Comparison of ENCODE assay signal across 9 cellular contexts in the genomic region with DNA sequence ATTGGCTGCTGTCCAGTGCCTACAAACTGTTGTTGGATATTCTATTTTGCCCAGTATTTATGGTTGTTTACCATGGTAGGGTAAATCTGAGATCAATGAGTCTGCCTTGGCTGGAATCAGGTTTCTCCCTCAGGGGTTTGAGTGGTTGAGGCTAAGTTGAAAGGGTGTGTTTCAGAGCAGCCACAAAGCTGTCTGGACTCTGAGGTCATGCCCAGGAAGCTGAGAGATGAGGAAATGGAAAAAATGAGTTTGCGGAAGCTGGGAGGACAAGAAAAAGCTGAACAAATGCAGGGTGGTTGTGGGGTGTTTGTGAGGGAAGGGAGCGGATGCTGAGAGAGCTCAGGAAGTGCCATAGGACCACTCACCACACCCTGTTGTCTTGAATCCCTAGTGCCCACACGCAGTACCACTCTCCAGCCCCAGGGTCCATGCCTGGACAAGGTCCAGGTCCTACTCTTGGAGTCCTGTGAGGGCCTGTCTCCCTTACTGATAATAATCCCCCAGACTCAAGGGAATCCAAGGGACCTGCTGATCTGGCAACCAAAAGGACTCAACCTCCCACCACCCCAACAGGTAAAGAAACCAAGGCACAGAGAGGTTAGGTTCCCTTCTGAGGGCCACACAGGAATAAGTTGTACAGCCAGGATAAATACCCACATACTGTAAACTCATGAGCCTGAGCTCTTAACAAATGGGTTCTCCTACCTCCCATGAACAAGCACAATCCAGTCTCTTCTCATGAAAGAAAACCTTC.
A peak's percentile ranks its signal among the peaks of the same experiment; 100 is the strongest.
DNase-seq lines count a peak whose midpoint lies in the region; ATAC-seq and TF ChIP-seq lines count a peak whose summit lies in the region.
"Had no signal": no experiment of that assay in that cellular context is flagged by ENCODE, and none has a peak within 500 bp of the region (broad histone marks: within the 10 kb centered on the region; RNA-seq: fewer than 3 reads in every experiment).

No MANE protein-coding gene starts in this region.

- H3K4me1 ChIP-seq in left lung: peaks cover 0 to 61% of the 10 kb centered on the region in 2 donors
- peaks cover 16% of the 10 kb centered on the region for H3K4me1 ChIP-seq in upper lobe of right lung

- ATAC-seq in activated CD8-positive, alpha-beta memory T cell treated with anti-CD3 and anti-CD28 coated beads, Interleukin-2, amount 10 ng/mL, durations not matched to agents 7 days and 5 days: peak; percentile 29
- ATAC-seq in HG02943 (IDR thresholded peaks at IDR 0.05; ENCODE audit: low read depth, unreplicated experiment) (peak; percentile 48), left lung (peak; percentile 74), upper lobe of right lung (peak; percentile 84)

- TF ChIP-seq CTCF in brain microvascular endothelial cell (IDR thresholded peaks at IDR 0.05; ENCODE audit: low read depth, low read length, missing control alignments): no peak
- peak in 1 of 2 donors; percentile 26 for TF ChIP-seq CTCF in left lung (IDR thresholded peaks at IDR 0.05)
- TF ChIP-seq CTCF in upper lobe of right lung (IDR thresholded peaks at IDR 0.05): no peak

- H3K4me1 Mint-ChIP-seq in activated CD8-positive, alpha-beta memory T cell treated with anti-CD3 and anti-CD28 coated beads, Interleukin-2, amount 10 ng/mL, durations not matched to agents 7 days and 5 days: peaks cover 42% of the 10 kb centered on the region

- in situ Hi-C loops in brain microvascular endothelial cell (cut with HindIII; ENCODE audit: low pct_ligation_motif_present, low sequenced_read_pairs): no loop called here

- peak overlapping the region; percentile 76 for H3K27ac ChIP-seq in brain microvascular endothelial cell
- H3K27ac ChIP-seq in left lung: peak overlapping the region; percentile 33 to 84
- peak overlapping the region; percentile 36 for H3K27ac ChIP-seq in upper lobe of right lung
- H3K27ac ChIP-seq: thoracic aorta had no signal

- intact Hi-C loops in left lung (cut with DNase I): no loop called here
- intact Hi-C loops in upper lobe of right lung (cut with DNase I): no loop called here

- peak overlapping the region; percentile 83 for H3K27ac Mint-ChIP-seq in activated CD8-positive, alpha-beta memory T cell treated with anti-CD3 and anti-CD28 coated beads, Interleukin-2, amount 10 ng/mL, durations not matched to agents 7 days and 5 days

- H3K27me3 Mint-ChIP-seq in activated CD8-positive, alpha-beta memory T cell treated with anti-CD3 and anti-CD28 coated beads, Interleukin-2, amount 10 ng/mL, durations not matched to agents 7 days and 5 days: peaks cover 18% of the 10 kb centered on the region

- H3K4me3 ChIP-seq in brain microvascular endothelial cell (ENCODE audit: low read depth, low read length) (no peak overlapping the region), left lung (no peak overlapping the region), upper lobe of right lung (no peak overlapping the region)
- H3K4me3 ChIP-seq: thoracic aorta had no signal

- CTCF ChIA-PET in activated CD8-positive, alpha-beta memory T cell treated with anti-CD3 and anti-CD28 coated beads, Interleukin-2, amount 10 ng/mL, durations not matched to agents 7 days and 5 days (lab: Charles Lee): interaction anchor here (1.0 to 3.4 kb wide), 4 partner anchors 38 to 95 kb away, joined by 3 to 12 read pairs (median 3); no protein-coding TSS in a partner anchor

- no peaks in the 10 kb centered on the region for H3K9me3 Mint-ChIP-seq in activated CD8-positive, alpha-beta memory T cell treated with anti-CD3 and anti-CD28 coated beads, Interleukin-2, amount 10 ng/mL, durations not matched to agents 7 days and 5 days (ENCODE audit: low read depth)

- H3K27me3 ChIP-seq in brain microvascular endothelial cell (replicated peaks) (no peaks in the 10 kb centered on the region), left lung (no peaks in the 10 kb centered on the region), upper lobe of right lung (no peaks in the 10 kb centered on the region)

- no peak overlapping the region for H3K4me3 Mint-ChIP-seq in activated CD8-positive, alpha-beta memory T cell treated with anti-CD3 and anti-CD28 coated beads, Interleukin-2, amount 10 ng/mL, durations not matched to agents 7 days and 5 days

- H3K9me3 ChIP-seq in left lung (no peaks in the 10 kb centered on the region), upper lobe of right lung (no peaks in the 10 kb centered on the region)
- H3K9me3 ChIP-seq: thoracic aorta had no signal

- H3K36me3 ChIP-seq in brain microvascular endothelial cell (replicated peaks) (no peaks in the 10 kb centered on the region), left lung (no peaks in the 10 kb centered on the region), upper lobe of right lung (no peaks in the 10 kb centered on the region)
- H3K36me3 ChIP-seq: thoracic aorta had no signal

- peak; percentile 72 for DNase-seq in activated CD8-positive, alpha-beta memory T cell treated with anti-CD3 and anti-CD28 coated beads, Interleukin-2, amount 10 ng/mL, durations not matched to agents 7 days and 5 days
- DNase-seq in activated CD8-positive, alpha-beta memory T cell treated with anti-CD3 and anti-CD28 coated beads, Interleukin-2, amount 50 U/mL, for 4 hours: no peak
- DNase-seq in OCI-M1 (lab: John Stamatoyannopoulos, UW) (peak; percentile 71), brain microvascular endothelial cell (peak; percentile 85), left lung (peak in 1 of 2 donors; percentile 59), upper lobe of right lung (no peak), iPS-NIHi7 (ENCODE audit: extremely low spot score) (no peak)

- peaks cover 5% of the 10 kb centered on the region for H3K36me3 Mint-ChIP-seq in activated CD8-positive, alpha-beta memory T cell treated with anti-CD3 and anti-CD28 coated beads, Interleukin-2, amount 10 ng/mL, durations not matched to agents 7 days and 5 days

Comparison
In these comparisons a context has a peak if more than half of its experiments do, and no peak if none do; other contexts are left out.
1. DNase-seq: peak in activated CD8-positive, alpha-beta memory T cell treated with anti-CD3 and anti-CD28 coated beads, Interleukin-2, amount 10 ng/mL, durations not matched to agents 7 days and 5 days (single experiment), OCI-M1 (single experiment) and brain microvascular endothelial cell (single experiment); none in activated CD8-positive, alpha-beta memory T cell treated with anti-CD3 and anti-CD28 coated beads, Interleukin-2, amount 50 U/mL, for 4 hours (single experiment), upper lobe of right lung (single experiment) and iPS-NIHi7 (single experiment).
2. ATAC-seq: peak in every context shown above with its lines; median percentile 84 in upper lobe of right lung; 74 in left lung; 48 in HG02943; 29 in activated CD8-positive, alpha-beta memory T cell treated with anti-CD3 and anti-CD28 coated beads, Interleukin-2, amount 10 ng/mL, durations not matched to agents 7 days and 5 days.
3. Peak in every context shown above with its lines, with median percentiles within 50 percentile points of each other: H3K27ac ChIP-seq.